ENCODE assay signal across 10 cellular contexts in genomic region chr3:186307594-186307993, GRCh38. TPM values are rescaled to one million over a fixed set of nuclear protein-coding genes. Genes with fewer than 3 reads are reported as not detected.
A peak's percentile ranks its signal among the peaks of the same experiment; 100 is the strongest.
DNase-seq lines count a peak whose midpoint lies in the region; ATAC-seq and TF ChIP-seq lines count a peak whose summit lies in the region.
"Had no signal": no experiment of that assay in that cellular context is flagged by ENCODE, and none has a peak within 500 bp of the region (broad histone marks: within the 10 kb centered on the region; RNA-seq: fewer than 3 reads in every experiment).

No MANE protein-coding gene starts in this region.

- peaks cover 0 to 5% of the 10 kb centered on the region in 2 donors for H3K9me3 Mint-ChIP-seq in stimulated activated naive CD8-positive, alpha-beta T cell treated with anti-CD3 and anti-CD28 coated beads, Interleukin-15, amount 100 ng/mL, for 72 hours
- H3K9me3 Mint-ChIP-seq: activated T-helper 1 cell treated with anti-CD3 and anti-CD28 coated beads, Interleukin-12 subunit alpha, Interleukin-12 subunit beta, Interleukin-2, Interleukin-4 antibody, amounts not matched to agents 30 ng/mL and 10 ng/mL and 1 ng/mL, durations not matched to agents 14 hours and 24 hours and 36 hours had no signal

- no peak overlapping the region for H3K27ac Mint-ChIP-seq in stimulated activated naive CD8-positive, alpha-beta T cell treated with anti-CD3 and anti-CD28 coated beads, Interleukin-15, amount 100 ng/mL, for 72 hours
- H3K27ac Mint-ChIP-seq: activated T-helper 1 cell treated with anti-CD3 and anti-CD28 coated beads, Interleukin-12 subunit alpha, Interleukin-12 subunit beta, Interleukin-2, Interleukin-4 antibody, amounts not matched to agents 30 ng/mL and 10 ng/mL and 1 ng/mL, durations not matched to agents 14 hours and 24 hours and 36 hours had no signal

- no peak for ATAC-seq in stimulated activated naive CD8-positive, alpha-beta T cell treated with anti-CD3 and anti-CD28 coated beads, Interleukin-15, Interleukin-2, amounts not matched to agents 100 U/mL and 50 U/mL, for 24 hours
- no peak for ATAC-seq in stimulated activated naive CD8-positive, alpha-beta T cell treated with anti-CD3 and anti-CD28 coated beads, Interleukin-15, amount 100 ng/mL, for 72 hours
- ATAC-seq in GM19397 (IDR thresholded peaks at IDR 0.05; ENCODE audit: unreplicated experiment) (no peak), HG03159 (IDR thresholded peaks at IDR 0.05; ENCODE audit: unreplicated experiment) (no peak)

- peak; percentile 14 for DNase-seq in stimulated activated naive CD8-positive, alpha-beta T cell treated with anti-CD3 and anti-CD28 coated beads, Interleukin-15, Interleukin-2, amounts not matched to agents 100 U/mL and 50 U/mL, for 24 hours
- DNase-seq in stimulated activated naive CD8-positive, alpha-beta T cell treated with anti-CD3 and anti-CD28 coated beads, Interleukin-15, amount 100 ng/mL, for 72 hours = no peak
- DNase-seq in fibroblast of gingiva (ENCODE audit: low read depth) (peak; percentile 23), NCI-H2227 (lab: John Stamatoyannopoulos, UW; ENCODE audit: unreplicated experiment) (no peak), head of caudate nucleus (no peak)
- DNase-seq: SW 1271 had no signal

- intact Hi-C loops in head of caudate nucleus (cut with DNase I) = no loop called here

- no peaks in the 10 kb centered on the region for H3K27me3 Mint-ChIP-seq in stimulated activated naive CD8-positive, alpha-beta T cell treated with anti-CD3 and anti-CD28 coated beads, Interleukin-15, amount 100 ng/mL, for 72 hours

- no peaks in the 10 kb centered on the region for H3K4me1 Mint-ChIP-seq in stimulated activated naive CD8-positive, alpha-beta T cell treated with anti-CD3 and anti-CD28 coated beads, Interleukin-15, amount 100 ng/mL, for 72 hours

- H3K4me3 Mint-ChIP-seq in stimulated activated naive CD8-positive, alpha-beta T cell treated with anti-CD3 and anti-CD28 coated beads, Interleukin-15, amount 100 ng/mL, for 72 hours = no peak overlapping the region
- H3K4me3 Mint-ChIP-seq: activated T-helper 1 cell treated with anti-CD3 and anti-CD28 coated beads, Interleukin-12 subunit alpha, Interleukin-12 subunit beta, Interleukin-2, Interleukin-4 antibody, amounts not matched to agents 30 ng/mL and 10 ng/mL and 1 ng/mL, durations not matched to agents 14 hours and 24 hours and 36 hours had no signal

TF ChIP-seq in PFSK-1, 5 proteins besides CTCF, POLR2A, EP300 and RAD21:
- TF ChIP-seq TAF1 (IDR thresholded peaks at IDR 0.05; ENCODE audit: borderline replicate concordance, insufficient read depth, low read length) (no peak), REST (IDR thresholded peaks at IDR 0.05; ENCODE audit: insufficient read depth in 1 of 2, low read depth in 2 of 2, low read length in 2 of 2) (peak; percentile 87 to 92)

RNA-seq across cellular contexts. Expression of gene DGKG, which starts 54.4 kb away (rescaled TPM):
- 0.55 TPM for polyA plus RNA-seq in PFSK-1 (2012; ENCODE audit: insufficient read length, low read depth)

Comparison
In these comparisons a context has a peak if more than half of its experiments do, and no peak if none do; other contexts are left out.
1. DNase-seq: peak in stimulated activated naive CD8-positive, alpha-beta T cell treated with anti-CD3 and anti-CD28 coated beads, Interleukin-15, Interleukin-2, amounts not matched to agents 100 U/mL and 50 U/mL, for 24 hours (single experiment) and fibroblast of gingiva (single experiment); none in stimulated activated naive CD8-positive, alpha-beta T cell treated with anti-CD3 and anti-CD28 coated beads, Interleukin-15, amount 100 ng/mL, for 72 hours (0 of 2), NCI-H2227 (single experiment) and head of caudate nucleus (0 of 42).